1 cellular context compared by ENCODE assay signal in genomic region chr19:8334458-8335342, GRCh38.
TF ChIP-seq lines count a peak whose summit lies in the region.

No MANE protein-coding gene starts in this region.

TF ChIP-seq in HepG2, 621 proteins besides CTCF, POLR2A, EP300 and RAD21:
- TF ChIP-seq RNF2 (conservative IDR thresholded peaks at IDR 0.05; ENCODE audit: low read depth) (peak; percentile 83), ZNF770 (CRISPR knock-in tag; IDR thresholded peaks at IDR 0.05) (0 out of 2 replicates have a peak, but pooled peaks have one; percentile 36), TMF1 (CRISPR knock-in tag; IDR thresholded peaks at IDR 0.05; ENCODE audit: low read depth) (peak; percentile 68; the same call in 1 of the 2 replicates), ZBTB37 (CRISPR knock-in tag; IDR thresholded peaks at IDR 0.05) (no peak), STAG1 (CRISPR knock-in tag; IDR thresholded peaks at IDR 0.05) (no peak), SP4 (CRISPR knock-in tag; IDR thresholded peaks at IDR 0.05) (no peak), ONECUT2 (CRISPR knock-in tag; IDR thresholded peaks at IDR 0.05) (no peak), ZNF878 (CRISPR knock-in tag; IDR thresholded peaks at IDR 0.05) (no peak), ZFY (CRISPR knock-in tag; IDR thresholded peaks at IDR 0.05) (0 out of 2 replicates have a peak, but pooled peaks have one; percentile 5), CAMTA2 (CRISPR knock-in tag; IDR thresholded peaks at IDR 0.05; ENCODE audit: borderline replicate concordance) (no peak), NR3C1 (CRISPR knock-in tag; IDR thresholded peaks at IDR 0.05) (no peak), SMARCC2 (IDR thresholded peaks at IDR 0.05) (no peak), ZNF776 (CRISPR knock-in tag; IDR thresholded peaks at IDR 0.05) (peak; percentile 16; the same call in 1 of the 2 replicates), RXRA (CRISPR knock-in tag; IDR thresholded peaks at IDR 0.05) (no peak), UBTF (CRISPR knock-in tag; IDR thresholded peaks at IDR 0.05) (peak; percentile 29; the same call in 1 of the 2 replicates), ZBTB14 (CRISPR knock-in tag; IDR thresholded peaks at IDR 0.05) (peak; percentile 86), MYNN (CRISPR knock-in tag; IDR thresholded peaks at IDR 0.05; ENCODE audit: low read depth) (no peak), TFDP1 (CRISPR knock-in tag; IDR thresholded peaks at IDR 0.05; ENCODE audit: borderline replicate concordance) (peak; percentile 31; the same call in 1 of the 2 replicates), ZNF777 (CRISPR knock-in tag; IDR thresholded peaks at IDR 0.05) (peak; percentile 93), MEF2D (CRISPR knock-in tag; IDR thresholded peaks at IDR 0.05) (no peak), FOSL2 (CRISPR knock-in tag; IDR thresholded peaks at IDR 0.05) (no peak), CCDC6 (CRISPR knock-in tag; IDR thresholded peaks at IDR 0.05) (no peak), ZNF709 (CRISPR knock-in tag; IDR thresholded peaks at IDR 0.05) (no peak)
